Comparison of ENCODE assay signal across 17 cellular contexts in genomic region chr13:72113070-72113469, GRCh38.
DNase-seq lines count a peak whose midpoint lies in the region; ATAC-seq, FAIRE-seq and TF ChIP-seq lines count a peak whose summit lies in the region.
"Had no signal": no experiment of that assay in that cellular context is flagged by ENCODE, and none has a peak within 500 bp of the region (broad histone marks: within the 10 kb centered on the region; RNA-seq: fewer than 3 reads in every experiment).

No MANE protein-coding gene starts in this region.

- H3K4me2 ChIP-seq in GM12878 (ENCODE audit: control insufficient read depth, insufficient read depth): no peak overlapping the region
- H3K4me2 ChIP-seq: BLaER1 treated with 17β-estradiol and CSF1 and Interleukin-3, amounts not matched to agents 10 nM and 100 nM had no signal

- no TSS peak for BruUV-seq in GM12878 (replicated peaks; lab: Mats Ljungman, UMichigan)

- peak; percentile 46 for DNase-seq in CMK (ENCODE audit: low read depth)
- no peak for DNase-seq in GM12878 (ENCODE audit: low read depth, low spot score)
- no peak for DNase-seq in glutamatergic neuron
- no peak for DNase-seq in effector memory CD8-positive, alpha-beta T cell
- DNase-seq in NCI-H1930 (lab: John Stamatoyannopoulos, UW): no peak
- DNase-seq: Caco-2; CD8-positive, alpha-beta T cell; DMS79 treated with DMSO at 0.1 percent for 48 hours; GM23248; KG1 had no signal

- H3K27ac Mint-ChIP-seq in glutamatergic neuron (ENCODE audit: unreplicated experiment): peak overlapping the region; percentile 39
- H3K27ac Mint-ChIP-seq in effector memory CD8-positive, alpha-beta T cell: no peak overlapping the region
- H3K27ac Mint-ChIP-seq: B cell; CD8-positive, alpha-beta T cell had no signal

- no peak overlapping the region for H3K27ac ChIP-seq in GM12878 (ENCODE audit: control insufficient read depth, insufficient read depth)
- H3K27ac ChIP-seq: BLaER1 treated with 17β-estradiol and CSF1 and Interleukin-3, amounts not matched to agents 10 nM and 100 nM; GM23248 had no signal

- TF ChIP-seq CTCF in GM12878 (IDR thresholded peaks at IDR 0.05 in 2 of 3, conservative IDR thresholded peaks at IDR 0.05 in 1 of 3; ENCODE audit: control insufficient read depth in 2 of 3, extremely low read depth in 1 of 3, insufficient read depth in 1 of 3, low read depth in 3 of 3, low read length in 3 of 3) (no peak), glutamatergic neuron (IDR thresholded peaks at IDR 0.05; ENCODE audit: partially characterized antibody, unreplicated experiment) (no peak)

- no peak overlapping the region for H3K9ac ChIP-seq in GM12878 (ENCODE audit: control insufficient read depth, insufficient read depth, low read length)
- H3K9ac ChIP-seq: BLaER1 treated with 17β-estradiol and CSF1 and Interleukin-3, amounts not matched to agents 10 nM and 100 nM; GM23248 had no signal

- 28% methylated on average over 1 of the region's 1 CpG for WGBS in GM12878 (ENCODE audit: insufficient coverage, insufficient replicate concordance, low lambda C conversion rate, missing lambda C conversion rate)

- H3K4me3 ChIP-seq in GM12878: no peak overlapping the region
- H3K4me3 ChIP-seq: BLaER1 treated with 17β-estradiol and CSF1 and Interleukin-3, amounts not matched to agents 10 nM and 100 nM; GM23248; HAP-1 had no signal

- H3K4me3 Mint-ChIP-seq in glutamatergic neuron (ENCODE audit: unreplicated experiment): no peak overlapping the region
- H3K4me3 Mint-ChIP-seq in effector memory CD8-positive, alpha-beta T cell: no peak overlapping the region
- H3K4me3 Mint-ChIP-seq: B cell; CD8-positive, alpha-beta T cell had no signal

- CTCF ChIA-PET in GM12878 (lab: Yijun Ruan, JAX): no interaction called here

- POLR2A ChIA-PET in GM12878 (lab: Charles Lee): no interaction called here

- no peaks in the 10 kb centered on the region for H3K27me3 Mint-ChIP-seq in glutamatergic neuron (ENCODE audit: unreplicated experiment)
- H3K27me3 Mint-ChIP-seq in effector memory CD8-positive, alpha-beta T cell: no peaks in the 10 kb centered on the region
- H3K27me3 Mint-ChIP-seq: B cell had no signal

- RAD21 ChIA-PET in GM12878 (lab: Charles Lee; ENCODE audit: unreplicated experiment): no interaction called here

- no peak for TF ChIP-seq POLR2A in GM12878 (IDR thresholded peaks at IDR 0.05; ENCODE audit: low read depth, low read length)

- no peaks in the 10 kb centered on the region for H3K27me3 ChIP-seq in GM12878 (replicated peaks in 1 of 2; ENCODE audit: control insufficient read depth in 2 of 2, insufficient read depth in 2 of 2, low read length in 1 of 2)
- H3K27me3 ChIP-seq: BLaER1 treated with 17β-estradiol and CSF1 and Interleukin-3, amounts not matched to agents 10 nM and 100 nM had no signal

- peaks cover 2% of the 10 kb centered on the region for H3K9me3 Mint-ChIP-seq in glutamatergic neuron (ENCODE audit: unreplicated experiment)
- H3K9me3 Mint-ChIP-seq in effector memory CD8-positive, alpha-beta T cell: peaks cover 0 to 3% of the 10 kb centered on the region in 2 donors

- no peak for FAIRE-seq in GM12878 (lab: Jason Lieb, UNC)
- FAIRE-seq: D721Med, GM12891 had no signal

- H4K20me1 ChIP-seq in GM12878 (ENCODE audit: control insufficient read depth, insufficient read depth): no peaks in the 10 kb centered on the region
- H4K20me1 ChIP-seq: BLaER1 treated with 17β-estradiol and CSF1 and Interleukin-3, amounts not matched to agents 10 nM and 100 nM had no signal

- H2AFZ ChIP-seq in GM12878 (ENCODE audit: control insufficient read depth, low read depth, low read length): no peak overlapping the region
- H2AFZ ChIP-seq: GM23248 had no signal

- SMC1A ChIA-PET in GM12878 (lab: Charles Lee; ENCODE audit: uncharacterized antibody, unreplicated experiment): no interaction called here

- H3K36me3 ChIP-seq in GM12878 (ENCODE audit: control insufficient read depth in 2 of 2, insufficient read depth in 2 of 2, low read length in 1 of 2): no peaks in the 10 kb centered on the region
- H3K36me3 ChIP-seq: BLaER1 treated with 17β-estradiol and CSF1 and Interleukin-3, amounts not matched to agents 10 nM and 100 nM; HAP-1 had no signal

- ATAC-seq in GM18858 (IDR thresholded peaks at IDR 0.05; ENCODE audit: unreplicated experiment): peak; percentile 49
- peak; percentile 41; the same call in 2 of the 3 replicates for ATAC-seq in GM12878
- ATAC-seq in effector memory CD8-positive, alpha-beta T cell (replicated peaks): no peak
- no peak for ATAC-seq in GM21367 (IDR thresholded peaks at IDR 0.05; ENCODE audit: unreplicated experiment)
- ATAC-seq: CD8-positive, alpha-beta T cell had no signal

- TF ChIP-seq RAD21 in GM12878 (IDR thresholded peaks at IDR 0.05; ENCODE audit: insufficient read depth, low read depth, low read length): no peak

- no peaks in the 10 kb centered on the region for H3K4me1 ChIP-seq in GM12878 (ENCODE audit: control insufficient read depth, insufficient read depth, low read length)
- H3K4me1 ChIP-seq: BLaER1 treated with 17β-estradiol and CSF1 and Interleukin-3, amounts not matched to agents 10 nM and 100 nM; Caco-2; HAP-1 had no signal

- TF ChIP-seq EP300 in GM12878 (IDR thresholded peaks at IDR 0.05; ENCODE audit: borderline replicate concordance in 1 of 2, control insufficient read depth in 1 of 2, low read depth in 2 of 2, low read length in 2 of 2): no peak

- intact Hi-C loops in GM12878 (cut with micrococcal nuclease; ENCODE audit: unreplicated experiment): no loop called here

- no peaks in the 10 kb centered on the region for H3K36me3 Mint-ChIP-seq in glutamatergic neuron (ENCODE audit: unreplicated experiment)
- no peaks in the 10 kb centered on the region for H3K36me3 Mint-ChIP-seq in effector memory CD8-positive, alpha-beta T cell (ENCODE audit: insufficient read depth)
- H3K36me3 Mint-ChIP-seq: CD8-positive, alpha-beta T cell had no signal

- in situ Hi-C loops in GM12878 (cut with MboI): no loop called here

- H3K9me3 ChIP-seq in GM12878 (replicated peaks; ENCODE audit: control insufficient read depth, insufficient read depth, low read length): no peaks in the 10 kb centered on the region
- H3K9me3 ChIP-seq: BLaER1 treated with 17β-estradiol and CSF1 and Interleukin-3, amounts not matched to agents 10 nM and 100 nM; Caco-2; HAP-1 had no signal

- peaks cover 13% of the 10 kb centered on the region for H3K4me1 Mint-ChIP-seq in glutamatergic neuron (ENCODE audit: low read depth, unreplicated experiment)
- no peaks in the 10 kb centered on the region for H3K4me1 Mint-ChIP-seq in effector memory CD8-positive, alpha-beta T cell (ENCODE audit: low read depth in 2 of 2)
- H3K4me1 Mint-ChIP-seq: B cell had no signal

- no peaks in the 10 kb centered on the region for H3K79me2 ChIP-seq in GM12878 (ENCODE audit: control insufficient read depth, insufficient read depth, low read length)

TF ChIP-seq in GM12878, 131 proteins besides CTCF, POLR2A, EP300 and RAD21:
- no peak for TF ChIP-seq MXI1 (IDR thresholded peaks at IDR 0.05; ENCODE audit: low read depth, low read length)

Comparison
In these comparisons a context has a peak if more than half of its experiments do, and no peak if none do; other contexts are left out.
1. ATAC-seq: peak in GM18858 (single experiment) and GM12878 (single experiment); none in effector memory CD8-positive, alpha-beta T cell (single experiment) and GM21367 (single experiment).